Comparison of ENCODE assay signal across 25 cellular contexts in genomic region chr9:87776481-87777373, GRCh38.
"Had no signal": no experiment of that assay in that cellular context is flagged by ENCODE, and none has a peak within 500 bp of the region (broad histone marks: within the 10 kb centered on the region; RNA-seq: fewer than 3 reads in every experiment).

No MANE protein-coding gene starts in this region.

- H3K4me3 ChIP-seq: dorsolateral prefrontal cortex, gastrocnemius medialis, mucosa of descending colon, neural progenitor cell, sigmoid colon, spleen, thoracic aorta, tibial nerve, upper lobe of left lung, vagina had no signal

- H3K4me1 ChIP-seq: gastrocnemius medialis, neural progenitor cell, parathyroid adenoma, sigmoid colon, spleen, tibial nerve, upper lobe of left lung, vagina had no signal

- ATAC-seq: esophagus mucosa; gastrocnemius medialis; mucosa of descending colon; naive thymus-derived CD4-positive, alpha-beta T cell; stimulated activated naive B cell treated with anti-CD40 and anti-IgM and Interleukin-4, amounts not matched to agents 10 μg/mL and 1 μg/mL and 100 μg/mL, for 72 hours had no signal

- FAIRE-seq: colon, keratinocyte had no signal

- H3K4me3 Mint-ChIP-seq: mesothelial cell of epicardium; naive thymus-derived CD4-positive, alpha-beta T cell; nephron; neural progenitor cell; stimulated activated naive B cell treated with anti-CD40 and anti-IgM and Interleukin-4, amounts not matched to agents 10 μg/mL and 1 μg/mL and 100 μg/mL, for 72 hours; stimulated activated naive CD8-positive, alpha-beta T cell treated with anti-CD3 and anti-CD28 coated beads, Interleukin-15, Interleukin-2, amounts not matched to agents 100 ng/mL and 50 ng/mL, for 24 hours had no signal

- H3K27ac Mint-ChIP-seq: mesothelial cell of epicardium; naive thymus-derived CD4-positive, alpha-beta T cell; nephron; neural progenitor cell; progenitor cell of endocrine pancreas; stimulated activated naive B cell treated with anti-CD40 and anti-IgM and Interleukin-4, amounts not matched to agents 10 μg/mL and 1 μg/mL and 100 μg/mL, for 72 hours; stimulated activated naive CD8-positive, alpha-beta T cell treated with anti-CD3 and anti-CD28 coated beads, Interleukin-15, Interleukin-2, amounts not matched to agents 100 ng/mL and 50 ng/mL, for 24 hours had no signal

- DNase-seq: dorsolateral prefrontal cortex; effector CD4-positive, alpha-beta T cell; foreskin fibroblast; gastrocnemius medialis; head of caudate nucleus; mesenchymal stem cell; mucosa of descending colon; naive thymus-derived CD4-positive, alpha-beta T cell; sigmoid colon; spleen; stimulated activated CD4-positive, alpha-beta T cell treated with anti-CD3 and anti-CD28 coated beads, Interleukin-4, amount 100 ng/mL, for 4 hours; stimulated activated naive B cell treated with anti-CD40 and anti-IgM and Interleukin-4, amounts not matched to agents 10 μg/mL and 1 μg/mL and 100 μg/mL, for 72 hours had no signal

- H3K9me3 Mint-ChIP-seq: nephron; neural progenitor cell; stimulated activated naive B cell treated with anti-CD40 and anti-IgM and Interleukin-4, amounts not matched to agents 10 μg/mL and 1 μg/mL and 100 μg/mL, for 72 hours had no signal

- H3K36me3 Mint-ChIP-seq: mesothelial cell of epicardium; naive thymus-derived CD4-positive, alpha-beta T cell; neural progenitor cell; stimulated activated naive B cell treated with anti-CD40 and anti-IgM and Interleukin-4, amounts not matched to agents 10 μg/mL and 1 μg/mL and 100 μg/mL, for 72 hours had no signal

- H3K27me3 ChIP-seq: gastrocnemius medialis, neural progenitor cell, tibial nerve, upper lobe of left lung, vagina had no signal

- H3K4me1 Mint-ChIP-seq: naive thymus-derived CD4-positive, alpha-beta T cell; nephron; neural progenitor cell; stimulated activated naive B cell treated with anti-CD40 and anti-IgM and Interleukin-4, amounts not matched to agents 10 μg/mL and 1 μg/mL and 100 μg/mL, for 72 hours had no signal

- H3K9me3 ChIP-seq: gastrocnemius medialis, mucosa of descending colon, sigmoid colon, thoracic aorta, tibial nerve, upper lobe of left lung, vagina had no signal

- H3K36me3 ChIP-seq: gastrocnemius medialis, neural progenitor cell, sigmoid colon, spleen, thoracic aorta, tibial nerve, upper lobe of left lung, vagina had no signal
